Comparison of ENCODE assay signal across 17 cellular contexts in the genomic region with DNA sequence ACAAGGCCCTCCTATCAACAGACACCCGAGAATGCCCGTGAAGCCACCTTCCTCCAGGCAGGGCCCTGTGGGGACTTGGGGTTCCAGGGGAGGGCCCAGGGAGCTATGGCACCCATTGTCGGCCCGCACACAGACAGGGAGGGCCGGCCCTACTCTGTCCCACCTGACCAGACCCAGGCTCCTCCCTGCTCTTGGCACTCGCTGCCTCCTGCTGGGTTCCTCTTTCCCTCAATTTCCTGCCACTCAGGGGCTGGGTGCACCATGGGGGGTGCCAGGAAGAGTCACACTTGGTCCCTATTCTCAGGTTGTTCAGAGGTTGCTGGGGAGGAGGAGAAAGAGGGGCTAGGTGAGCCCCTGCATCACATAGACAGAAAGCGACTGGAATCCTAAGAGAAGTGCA. TPM values are rescaled to one million over a fixed set of nuclear protein-coding genes. Genes with fewer than 3 reads are reported as not detected.
"Had no signal": no experiment of that assay in that cellular context is flagged by ENCODE, and none has a peak within 500 bp of the region (broad histone marks: within the 10 kb centered on the region; RNA-seq: fewer than 3 reads in every experiment).

No MANE protein-coding gene starts in this region.

- H3K4me3 Mint-ChIP-seq: activated naive CD4-positive, alpha-beta T cell treated with anti-CD3 and anti-CD28 coated beads, Interleukin-2, amount 50 U/mL, for 24 hours; activated T-cell treated with anti-CD3 and anti-CD28 coated beads, Interleukin-2, amount 50 U/mL, for 24 hours; neural crest cell; T-helper 2 cell treated with Interferon-gamma antibody and Interleukin-4, amounts not matched to agents 5 μg/mL and 100 μg/mL, for 36 hours had no signal

- FAIRE-seq: colon, endometrium, pancreas, urothelium cell line had no signal

- DNase-seq: activated CD4-positive, alpha-beta T cell treated with anti-CD3 and anti-CD28 coated beads, Interleukin-2, amount 50 U/mL, for 48 hours; activated CD4-positive, CD25-positive, alpha-beta regulatory T cell treated with anti-CD3 and anti-CD28 coated beads, Interleukin-2, amount 50 U/mL, for 72 hours; activated T-cell treated with anti-CD3 and anti-CD28 coated beads, Interleukin-2, amount 50 U/mL, for 24 hours; adrenal gland; left colon; stimulated activated CD4-positive, alpha-beta T cell treated with anti-CD3 and anti-CD28 coated beads, Interleukin-12 subunit alpha, Interleukin-12 subunit beta, amount 100 ng/mL, for 4 hours; stimulated activated CD4-positive, alpha-beta T cell treated with anti-CD3 and anti-CD28 coated beads, Interleukin-2, amount 100 ng/mL, for 24 hours; tibial artery had no signal

- H3K36me3 ChIP-seq: adrenal gland, cardiac muscle cell, gastroesophageal sphincter, pancreas, tibial artery had no signal

- H3K4me1 Mint-ChIP-seq: activated naive CD4-positive, alpha-beta T cell treated with anti-CD3 and anti-CD28 coated beads, Interleukin-2, amount 50 U/mL, for 24 hours; neural crest cell had no signal

- H3K27ac Mint-ChIP-seq: activated naive CD4-positive, alpha-beta T cell treated with anti-CD3 and anti-CD28 coated beads, Interleukin-2, amount 50 U/mL, for 24 hours; activated T-cell treated with anti-CD3 and anti-CD28 coated beads, Interleukin-2, amount 50 U/mL, for 24 hours; T-helper 2 cell treated with Interferon-gamma antibody and Interleukin-4, amounts not matched to agents 5 μg/mL and 100 μg/mL, for 36 hours had no signal

- ATAC-seq: gastroesophageal sphincter, left colon, pancreas had no signal

- H3K36me3 Mint-ChIP-seq: activated naive CD4-positive, alpha-beta T cell treated with anti-CD3 and anti-CD28 coated beads, Interleukin-2, amount 50 U/mL, for 24 hours had no signal

- H3K27me3 ChIP-seq: adrenal gland, pancreas had no signal

- H3K27me3 Mint-ChIP-seq: activated naive CD4-positive, alpha-beta T cell treated with anti-CD3 and anti-CD28 coated beads, Interleukin-2, amount 50 U/mL, for 24 hours; activated T-cell treated with anti-CD3 and anti-CD28 coated beads, Interleukin-2, amount 50 U/mL, for 24 hours had no signal

- H3K27ac ChIP-seq: adrenal gland, cardiac muscle cell, gastroesophageal sphincter, pancreas, tibial artery had no signal

- H3K4me1 ChIP-seq: adrenal gland, gastroesophageal sphincter, pancreas, tibial artery had no signal

- H3K4me3 ChIP-seq: adrenal gland, cardiac muscle cell, gastroesophageal sphincter, pancreas, tibial artery had no signal

- H3K9me3 ChIP-seq: adrenal gland, gastroesophageal sphincter, pancreas, tibial artery had no signal

- H3K9me3 Mint-ChIP-seq: activated naive CD4-positive, alpha-beta T cell treated with anti-CD3 and anti-CD28 coated beads, Interleukin-2, amount 50 U/mL, for 24 hours; activated T-cell treated with anti-CD3 and anti-CD28 coated beads, Interleukin-2, amount 50 U/mL, for 24 hours; neural crest cell; T-helper 2 cell treated with Interferon-gamma antibody and Interleukin-4, amounts not matched to agents 5 μg/mL and 100 μg/mL, for 36 hours had no signal

RNA-seq across cellular contexts. Expression of a gene that starts 8.0 kb away (rescaled TPM):
- polyA plus RNA-seq: cardiac muscle cell had no signal

RNA-seq across cellular contexts. Expression of a gene that starts 9.5 kb away (rescaled TPM):
- total RNA-seq: cardiac muscle cell had no signal
